Comparison of ENCODE assay signal across 8 cellular contexts in the genomic region with DNA sequence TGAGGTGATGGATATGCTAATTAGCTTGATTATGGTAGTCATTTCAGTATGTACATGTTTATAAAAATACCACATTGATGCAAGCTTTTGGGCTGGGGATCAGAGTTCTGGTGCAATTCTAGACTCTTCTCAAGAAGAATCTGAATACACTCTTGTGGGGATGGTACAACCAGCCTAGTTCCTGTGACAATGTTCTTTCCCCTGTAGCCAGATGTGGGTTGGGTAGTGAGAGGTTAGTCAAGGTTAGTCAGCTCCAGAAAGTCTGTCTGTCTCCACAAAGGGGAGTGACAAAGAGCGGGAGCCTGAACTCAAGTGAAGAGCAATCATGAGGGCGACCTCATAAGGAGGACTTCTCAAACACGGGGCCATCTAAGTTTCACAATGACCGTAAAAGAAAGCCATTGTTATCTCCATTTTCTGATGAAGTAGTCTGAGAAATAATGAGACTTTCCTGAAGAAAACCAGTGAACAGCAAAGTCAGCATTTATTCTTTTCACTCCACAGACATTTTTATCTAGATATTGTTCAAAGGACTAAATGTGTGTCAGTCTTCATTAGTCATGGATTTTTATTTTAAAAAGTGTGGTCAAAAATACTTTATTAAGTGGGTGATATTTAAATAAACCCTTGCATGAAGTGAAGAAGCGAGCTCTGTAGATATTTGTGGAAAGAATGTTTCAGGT.
A peak's percentile ranks its signal among the peaks of the same experiment; 100 is the strongest.
DNase-seq lines count a peak whose midpoint lies in the region; ATAC-seq, FAIRE-seq and TF ChIP-seq lines count a peak whose summit lies in the region.
"Not testable (repeated sequence)": the region's sequence is repeated elsewhere in the genome, so short reads cannot be mapped to it uniquely, and the experiment has no call there.

No MANE protein-coding gene starts in this region.

- not testable (repeated sequence) for H3K27ac Mint-ChIP-seq in stimulated activated naive CD8-positive, alpha-beta T cell treated with anti-CD3 and anti-CD28 coated beads, Interleukin-15, amount 100 ng/mL, for 72 hours

- not testable (repeated sequence) for H3K4me3 ChIP-seq in IMR-90 (ENCODE audit: insufficient read depth, low read depth, low read length); K562

- not testable (repeated sequence) for H4K20me1 ChIP-seq in IMR-90 (ENCODE audit: insufficient read depth, low read length); K562 (replicated peaks; ENCODE audit: control insufficient read depth, insufficient read depth, low read length)

- H2BK5ac ChIP-seq in IMR-90 (ENCODE audit: low read depth, low read length, poor library complexity, severe bottlenecking): not testable (repeated sequence)

- not testable (repeated sequence) for H2BK15ac ChIP-seq in IMR-90 (ENCODE audit: low read depth, low read length)

- H4K91ac ChIP-seq in IMR-90 (ENCODE audit: insufficient read depth, low read depth, low read length): not testable (repeated sequence)

- CTCF ChIA-PET in IMR-90 (lab: Yijun Ruan, JAX); K562 (lab: Yijun Ruan, JAX; ENCODE audit: low intra/inter-chr PET ratio): not testable (repeated sequence)

- DNase-seq in IMR-90; activated T-cell treated with anti-CD3 and anti-CD28 coated beads, Interleukin-2, amount 50 U/mL, for 4 hours; K562 (ENCODE audit: extremely low read depth in 1 of 4, low spot score in 3 of 4); stimulated activated naive CD8-positive, alpha-beta T cell treated with anti-CD3 and anti-CD28 coated beads, Interleukin-15, amount 100 ng/mL, for 72 hours: not testable (repeated sequence)

- H3K27me3 ChIP-seq in IMR-90 (ENCODE audit: control insufficient read depth, insufficient read depth, low read length); K562 (ENCODE audit: control insufficient read depth in 2 of 2, insufficient read depth in 2 of 2, low read length in 2 of 2): not testable (repeated sequence)

- H3K79me2 ChIP-seq in K562 (ENCODE audit: control insufficient read depth, insufficient read depth, low read length): not testable (repeated sequence)

- dilution Hi-C loops in IMR-90 (cut with HindIII; ENCODE audit: low sequenced_read_pairs, unreplicated experiment): not testable (repeated sequence)

- not testable (repeated sequence) for H3K4me1 Mint-ChIP-seq in activated T-cell treated with anti-CD3 and anti-CD28 coated beads, Interleukin-2, amount 50 U/mL, for 4 hours (ENCODE audit: low read depth); stimulated activated naive CD8-positive, alpha-beta T cell treated with anti-CD3 and anti-CD28 coated beads, Interleukin-15, amount 100 ng/mL, for 72 hours

- H3K23ac ChIP-seq in IMR-90 (ENCODE audit: low read depth, low read length): not testable (repeated sequence)

- H3K36me3 Mint-ChIP-seq in activated T-cell treated with anti-CD3 and anti-CD28 coated beads, Interleukin-2, amount 50 U/mL, for 4 hours (ENCODE audit: insufficient read depth): not testable (repeated sequence)

- H3K27ac ChIP-seq in IMR-90 (ENCODE audit: insufficient read depth, low read length); K562 (ENCODE audit: extremely low read depth, low read depth, low read length): not testable (repeated sequence)

- H3K36me3 ChIP-seq in IMR-90 (ENCODE audit: control insufficient read depth, insufficient read depth, low read length); K562 (ENCODE audit: control insufficient read depth, insufficient read depth, low read length): not testable (repeated sequence)

- not testable (repeated sequence) for H3K9me1 ChIP-seq in IMR-90 (ENCODE audit: insufficient read depth, low read length); K562 (ENCODE audit: control insufficient read depth, insufficient read depth, low read length)

- not testable (repeated sequence) for H3K27me3 Mint-ChIP-seq in activated T-cell treated with anti-CD3 and anti-CD28 coated beads, Interleukin-2, amount 50 U/mL, for 4 hours (ENCODE audit: low read depth); stimulated activated naive CD8-positive, alpha-beta T cell treated with anti-CD3 and anti-CD28 coated beads, Interleukin-15, amount 100 ng/mL, for 72 hours

- FAIRE-seq in K562 (lab: Jason Lieb, UNC): not testable (repeated sequence)

- H2AFZ ChIP-seq in IMR-90 (replicated peaks; ENCODE audit: low read length, poor library complexity); K562 (ENCODE audit: low read depth, low read length): not testable (repeated sequence)

- H3K14ac ChIP-seq in IMR-90 (replicated peaks; ENCODE audit: low read depth, low read length): not testable (repeated sequence)

- not testable (repeated sequence) for H4K5ac ChIP-seq in IMR-90 (ENCODE audit: low read depth, low read length)

- H3K18ac ChIP-seq in IMR-90 (ENCODE audit: low read depth, low read length): not testable (repeated sequence)

- not testable (repeated sequence) for H2AK9ac ChIP-seq in IMR-90 (replicated peaks; ENCODE audit: low read depth, low read length, poor library complexity)

- not testable (repeated sequence) for H3K9ac ChIP-seq in IMR-90 (ENCODE audit: low read depth, low read length); K562 (ENCODE audit: insufficient read depth in 1 of 2, low read depth in 2 of 2, low read length in 2 of 2)

- H3K4me1 ChIP-seq in IMR-90 (ENCODE audit: control insufficient read depth, insufficient read depth, low read length); K562 (replicated peaks in 1 of 2; ENCODE audit: control insufficient read depth in 2 of 2, insufficient read depth in 2 of 2, low read length in 2 of 2): not testable (repeated sequence)

- not testable (repeated sequence) for H3K56ac ChIP-seq in IMR-90 (ENCODE audit: extremely low read depth, insufficient read depth, low read length)

- in situ Hi-C loops in IMR-90 (cut with MboI; ENCODE audit: low sequenced_read_pairs); K562 (cut with MboI): not testable (repeated sequence)

- ATAC-seq in GM18498 (IDR thresholded peaks at IDR 0.05; ENCODE audit: unreplicated experiment): peak; percentile 50
- ATAC-seq in GM19452 (IDR thresholded peaks at IDR 0.05; ENCODE audit: unreplicated experiment): peak; percentile 65
- ATAC-seq in HG02759 (IDR thresholded peaks at IDR 0.05; ENCODE audit: unreplicated experiment): peak; percentile 49
- peak; percentile 41 for ATAC-seq in HG02973 (IDR thresholded peaks at IDR 0.05; ENCODE audit: unreplicated experiment)
- ATAC-seq in IMR-90 (ENCODE audit: low read depth); K562: not testable (repeated sequence)
- ATAC-seq in activated T-cell treated with anti-CD3 and anti-CD28 coated beads, Interleukin-2, amount 50 U/mL, for 4 hours: peak; percentile 68 to 69
- peak; percentile 64 for ATAC-seq in stimulated activated naive CD8-positive, alpha-beta T cell treated with anti-CD3 and anti-CD28 coated beads, Interleukin-15, amount 100 ng/mL, for 72 hours

- not testable (repeated sequence) for H2AK5ac ChIP-seq in IMR-90 (ENCODE audit: low read depth, low read length)

- not testable (repeated sequence) for TF ChIP-seq EP300 in K562 (IDR thresholded peaks at IDR 0.05; ENCODE audit: low read length)

- H3K4ac ChIP-seq in IMR-90 (ENCODE audit: low read depth, low read length): not testable (repeated sequence)

- H2BK20ac ChIP-seq in IMR-90 (ENCODE audit: low read depth, low read length): not testable (repeated sequence)

- not testable (repeated sequence) for H3K79me1 ChIP-seq in IMR-90 (ENCODE audit: low read depth in 1 of 2, low read length in 2 of 2)

- TF ChIP-seq POLR2A in IMR-90 (IDR thresholded peaks at IDR 0.05; ENCODE audit: low read depth, low read length); K562 (conservative IDR thresholded peaks at IDR 0.05): not testable (repeated sequence)

- H3K4me2 ChIP-seq in IMR-90 (ENCODE audit: low read depth, low read length); K562 (ENCODE audit: insufficient read depth, low read length): not testable (repeated sequence)

- not testable (repeated sequence) for H3K9me3 ChIP-seq in IMR-90 (ENCODE audit: control insufficient read depth, insufficient read depth, low read length); K562 (replicated peaks; ENCODE audit: control insufficient read depth, insufficient read depth, low read depth, low read length)

- not testable (repeated sequence) for TF ChIP-seq RAD21 in IMR-90 (IDR thresholded peaks at IDR 0.05; ENCODE audit: low read length); K562 (CRISPR knock-in tag; conservative IDR thresholded peaks at IDR 0.05 in 1 of 2, IDR thresholded peaks at IDR 0.05 in 1 of 2)

- H3K9me3 Mint-ChIP-seq in activated T-cell treated with anti-CD3 and anti-CD28 coated beads, Interleukin-2, amount 50 U/mL, for 4 hours; stimulated activated naive CD8-positive, alpha-beta T cell treated with anti-CD3 and anti-CD28 coated beads, Interleukin-15, amount 100 ng/mL, for 72 hours: not testable (repeated sequence)

- POLR2A ChIA-PET in IMR-90 (lab: Charles Lee; ENCODE audit: unreplicated experiment); K562 (lab: Yijun Ruan, JAX): not testable (repeated sequence)

- no CpG with 5 or more reads among the region's 5 CpGs for WGBS in IMR-90 (ENCODE audit: extremely low coverage in 2 of 2, insufficient read length in 1 of 2), 2 experiments
- 6% methylated on average over 3 of the region's 5 CpGs for WGBS in K562 (ENCODE audit: insufficient coverage, low coverage, missing lambda C conversion rate)

- not testable (repeated sequence) for TF ChIP-seq CTCF in IMR-90 (conservative IDR thresholded peaks at IDR 0.05; ENCODE audit: low read depth, low read length); K562 (IDR thresholded peaks at IDR 0.05 in 2 of 3, conservative IDR thresholded peaks at IDR 0.05 in 1 of 3; ENCODE audit: insufficient read depth in 2 of 3, low read depth in 1 of 3, low read length in 3 of 3)

- H2BK120ac ChIP-seq in IMR-90 (ENCODE audit: low read depth, low read length): not testable (repeated sequence)

- H3K4me3 Mint-ChIP-seq in activated T-cell treated with anti-CD3 and anti-CD28 coated beads, Interleukin-2, amount 50 U/mL, for 4 hours; stimulated activated naive CD8-positive, alpha-beta T cell treated with anti-CD3 and anti-CD28 coated beads, Interleukin-15, amount 100 ng/mL, for 72 hours: not testable (repeated sequence)

- not testable (repeated sequence) for H4K8ac ChIP-seq in IMR-90 (ENCODE audit: low read depth in 2 of 2, low read length in 2 of 2)

- BruUV-seq in IMR-90 (replicated peaks; lab: Mats Ljungman, UMichigan); K562 (replicated peaks; lab: Mats Ljungman, UMichigan): not testable (repeated sequence)

- intact Hi-C loops in IMR-90 (cut with micrococcal nuclease); K562 (cut with micrococcal nuclease): not testable (repeated sequence)

TF ChIP-seq in K562, 482 proteins besides CTCF, POLR2A, EP300 and RAD21 (continues in another document):
- peak; percentile 30; the same call in 1 of the 2 replicates for TF ChIP-seq MAFK (IDR thresholded peaks at IDR 0.05; ENCODE audit: low read length)
